ENCODE assay signal across 1 cellular context in genomic region chr1:110324667-110325066, GRCh38.
TF ChIP-seq lines count a peak whose summit lies in the region.

No MANE protein-coding gene starts in this region.

TF ChIP-seq in IMR-90, 13 proteins besides CTCF, POLR2A, EP300 and RAD21 (continued from another document):
- TF ChIP-seq USF2 (IDR thresholded peaks at IDR 0.05; ENCODE audit: low read depth, low read length) (no peak), MXI1 (IDR thresholded peaks at IDR 0.05; ENCODE audit: borderline replicate concordance, low read depth, low read length) (no peak), CHD1 (IDR thresholded peaks at IDR 0.05; ENCODE audit: low read depth, low read length) (no peak), ELK1 (IDR thresholded peaks at IDR 0.05; ENCODE audit: borderline replicate concordance, low read depth, low read length) (no peak), MAFK (IDR thresholded peaks at IDR 0.05; ENCODE audit: low read depth, low read length) (no peak), NFE2L2 (IDR thresholded peaks at IDR 0.05; ENCODE audit: low read depth, low read length) (no peak), CEBPB (IDR thresholded peaks at IDR 0.05; ENCODE audit: low read depth, low read length) (no peak), BHLHE40 (IDR thresholded peaks at IDR 0.05; ENCODE audit: low read depth, low read length) (no peak), MAZ (IDR thresholded peaks at IDR 0.05; ENCODE audit: borderline replicate concordance, low read depth, low read length) (no peak), RCOR1 (IDR thresholded peaks at IDR 0.05; ENCODE audit: insufficient replicate concordance, low read length) (no peak), RFX5 (IDR thresholded peaks at IDR 0.05; ENCODE audit: low read depth, low read length) (no peak)
TF ChIP-seq in IMR-90: peak in this region for 0.
